In genomic region chr2:161245237-161245505, GRCh38 we compare ENCODE assay signal across 9 cellular contexts.
A peak's percentile ranks its signal among the peaks of the same experiment; 100 is the strongest.
DNase-seq lines count a peak whose midpoint lies in the region; ATAC-seq and TF ChIP-seq lines count a peak whose summit lies in the region.
"Had no signal": no experiment of that assay in that cellular context is flagged by ENCODE, and none has a peak within 500 bp of the region (broad histone marks: within the 10 kb centered on the region; RNA-seq: fewer than 3 reads in every experiment).

No MANE protein-coding gene starts in this region.

- H3K4me2 ChIP-seq in GM23338: peak overlapping the region; percentile 80

- H3K27me3 Mint-ChIP-seq in GM23338 (ENCODE audit: insufficient read depth, low read depth, poor library complexity) (peaks cover 35% of the 10 kb centered on the region), progenitor cell of endocrine pancreas (peaks cover 35% of the 10 kb centered on the region)

- H3K4me1 Mint-ChIP-seq in GM23338 (peaks cover 41% of the 10 kb centered on the region), progenitor cell of endocrine pancreas (ENCODE audit: low read depth) (peaks cover 9% of the 10 kb centered on the region)

- no peak for TF ChIP-seq POLR2A in Peyer's patch (IDR thresholded peaks at IDR 0.05)

- DNase-seq in GM23338 (ENCODE audit: low spot score): no peak
- no peak for DNase-seq in Peyer's patch
- no peak for DNase-seq in progenitor cell of endocrine pancreas (ENCODE audit: low spot score, unreplicated experiment)
- no peak for DNase-seq in NCI-H2107 (lab: John Stamatoyannopoulos, UW)
- DNase-seq in activated CD4-positive, CD25-positive, alpha-beta regulatory T cell treated with anti-CD3 and anti-CD28 coated beads, Interleukin-2, amount 50 U/mL, for 72 hours: no peak
- DNase-seq: NCI-H1694 had no signal

- 0 out of 2 replicates have a peak, but pooled peaks cover 6% of the 10 kb centered on the region for H4K20me1 ChIP-seq in GM23338 (replicated peaks; ENCODE audit: insufficient read depth)

- TF ChIP-seq CTCF in GM23338 (conservative IDR thresholded peaks at IDR 0.05; ENCODE audit: low read depth in 2 of 2) (no peak), Peyer's patch (IDR thresholded peaks at IDR 0.05) (no peak), progenitor cell of endocrine pancreas (IDR thresholded peaks at IDR 0.05; ENCODE audit: unreplicated experiment) (no peak)

- H3K9me3 Mint-ChIP-seq in GM23338 (no peaks in the 10 kb centered on the region), progenitor cell of endocrine pancreas (ENCODE audit: low read depth) (no peaks in the 10 kb centered on the region)

- H3K9me2 ChIP-seq in GM23338 (ENCODE audit: insufficient read depth): no peaks in the 10 kb centered on the region

- H3F3A ChIP-seq in GM23338 (replicated peaks; ENCODE audit: low read depth): 0 out of 2 replicates have a peak, but pooled peaks cover 2% of the 10 kb centered on the region

- WGBS in esophagus, 2 donors: 51 to 62% methylated on average over 5 of the region's 5 CpGs

- ATAC-seq in GM23338 (no peak), GM19397 (IDR thresholded peaks at IDR 0.05; ENCODE audit: unreplicated experiment) (no peak), GM19467 (IDR thresholded peaks at IDR 0.05; ENCODE audit: unreplicated experiment) (no peak)

- no peaks in the 10 kb centered on the region for H3K9me3 ChIP-seq in Peyer's patch
- no peaks in the 10 kb centered on the region for H3K9me3 ChIP-seq in esophagus (ENCODE audit: control insufficient read depth in 2 of 2, insufficient read depth in 1 of 2, low read depth in 1 of 2, low read length in 1 of 2)

- no peaks in the 10 kb centered on the region for H3K79me2 ChIP-seq in GM23338 (replicated peaks; ENCODE audit: insufficient read depth)

- H3K4me1 ChIP-seq in GM23338 (ENCODE audit: insufficient read depth) (peaks cover 41% of the 10 kb centered on the region), Peyer's patch (peaks cover 0 to 12% (median 0%) of the 10 kb centered on the region in 4 donors), esophagus (ENCODE audit: control insufficient read depth in 2 of 2, insufficient read depth in 2 of 2, low read length in 1 of 2) (no peaks in the 10 kb centered on the region)

- H3K27ac Mint-ChIP-seq in GM23338 (no peak overlapping the region), progenitor cell of endocrine pancreas (peak overlapping the region; percentile 97)

- no peak overlapping the region for H3K27ac ChIP-seq in GM23338 (ENCODE audit: low read depth)
- peak overlapping the region; percentile 62 to 81 (median 76) for H3K27ac ChIP-seq in Peyer's patch
- H3K27ac ChIP-seq in esophagus (ENCODE audit: low read depth in 2 of 2, low read length in 1 of 2): no peak overlapping the region

- H3K4me3 Mint-ChIP-seq in GM23338 (peak overlapping the region; percentile 86), progenitor cell of endocrine pancreas (ENCODE audit: low read depth) (peak overlapping the region; percentile 84)

- H3K36me3 ChIP-seq in GM23338 (ENCODE audit: insufficient read depth) (no peaks in the 10 kb centered on the region), Peyer's patch (no peaks in the 10 kb centered on the region), esophagus (ENCODE audit: control insufficient read depth in 2 of 2, insufficient read depth in 2 of 2, low read length in 1 of 2) (no peaks in the 10 kb centered on the region)

- H3K4me3 ChIP-seq in GM23338 (peak overlapping the region; percentile 52), Peyer's patch (peak overlapping the region; percentile 48 to 60 (median 52)), esophagus (ENCODE audit: low read depth in 1 of 2, low read length in 2 of 2) (peak overlapping the region; percentile 53 to 56)

- no peaks in the 10 kb centered on the region for H3K36me3 Mint-ChIP-seq in GM23338 (ENCODE audit: low read depth)
- H3K36me3 Mint-ChIP-seq in progenitor cell of endocrine pancreas (ENCODE audit: insufficient read depth): no peaks in the 10 kb centered on the region

- H3K27me3 ChIP-seq in GM23338 (ENCODE audit: insufficient read depth) (peaks cover 73% of the 10 kb centered on the region), Peyer's patch (no peaks in the 10 kb centered on the region), esophagus (ENCODE audit: control insufficient read depth in 1 of 2, insufficient read depth in 2 of 2, low read length in 2 of 2) (no peaks in the 10 kb centered on the region)

- no peak overlapping the region for H2AFZ ChIP-seq in GM23338

TF ChIP-seq in GM23338, 12 proteins besides CTCF, POLR2A, EP300 and RAD21 (continues in another document):
- TF ChIP-seq POLR2AphosphoS5 (IDR thresholded peaks at IDR 0.05; ENCODE audit: low read depth) (no peak), ZNF462 (CRISPR knock-in tag; IDR thresholded peaks at IDR 0.05) (no peak)

Comparison
In these comparisons a context has a peak if more than half of its experiments do, and no peak if none do; other contexts are left out.
1. H3K27ac ChIP-seq: peak in Peyer's patch (4 of 4); none in GM23338 (single experiment) and esophagus (0 of 2).
2. Peak in every context shown above with its lines, with median percentiles within 50 percentile points of each other: H3K4me3 ChIP-seq.